15 cellular contexts compared by ENCODE assay signal in genomic region chr7:13062596-13062995, GRCh38.
"Had no signal": no experiment of that assay in that cellular context is flagged by ENCODE, and none has a peak within 500 bp of the region (broad histone marks: within the 10 kb centered on the region; RNA-seq: fewer than 3 reads in every experiment).

No MANE protein-coding gene starts in this region.

- H3K9me3 ChIP-seq: heart right ventricle, left ventricle myocardium inferior, lower lobe of right lung, psoas muscle, sigmoid colon had no signal

- ATAC-seq: esophagus mucosa; heart right ventricle; lower lobe of right lung; natural killer cell treated with Interleukin-12 subunit alpha and Interleukin-12 subunit beta and Interleukin-15 and Interleukin-18, amount 100 ng/mL, for 72 hours; psoas muscle had no signal

- H3K4me3 ChIP-seq: dorsolateral prefrontal cortex, heart right ventricle, left ventricle myocardium inferior, lower lobe of right lung, psoas muscle, sigmoid colon, skin epidermis had no signal

- H3K4me1 ChIP-seq: left ventricle myocardium inferior, lower lobe of right lung, psoas muscle, sigmoid colon had no signal

- H3K27me3 ChIP-seq: dorsolateral prefrontal cortex, heart right ventricle, sigmoid colon had no signal

- H3K36me3 ChIP-seq: heart right ventricle, left ventricle myocardium inferior, lower lobe of right lung, sigmoid colon had no signal

- H3K27ac ChIP-seq: dorsolateral prefrontal cortex, heart right ventricle, left ventricle myocardium inferior, lower lobe of right lung, psoas muscle, sigmoid colon, skin epidermis had no signal

- DNase-seq: cortex of kidney; dorsolateral prefrontal cortex; effector memory CD4-positive, alpha-beta T cell; heart right ventricle; islet precursor cell; left ventricle myocardium inferior; lower lobe of right lung; psoas muscle; sigmoid colon; stimulated activated CD4-positive, alpha-beta T cell treated with anti-CD3 and anti-CD28 coated beads, Interleukin-2, amount 100 ng/mL, for 48 hours; stimulated activated naive CD4-positive, alpha-beta T cell treated with Interleukin-2 at 50 U/mL for 16 hours; trophoblast cell had no signal
